In the genomic region with DNA sequence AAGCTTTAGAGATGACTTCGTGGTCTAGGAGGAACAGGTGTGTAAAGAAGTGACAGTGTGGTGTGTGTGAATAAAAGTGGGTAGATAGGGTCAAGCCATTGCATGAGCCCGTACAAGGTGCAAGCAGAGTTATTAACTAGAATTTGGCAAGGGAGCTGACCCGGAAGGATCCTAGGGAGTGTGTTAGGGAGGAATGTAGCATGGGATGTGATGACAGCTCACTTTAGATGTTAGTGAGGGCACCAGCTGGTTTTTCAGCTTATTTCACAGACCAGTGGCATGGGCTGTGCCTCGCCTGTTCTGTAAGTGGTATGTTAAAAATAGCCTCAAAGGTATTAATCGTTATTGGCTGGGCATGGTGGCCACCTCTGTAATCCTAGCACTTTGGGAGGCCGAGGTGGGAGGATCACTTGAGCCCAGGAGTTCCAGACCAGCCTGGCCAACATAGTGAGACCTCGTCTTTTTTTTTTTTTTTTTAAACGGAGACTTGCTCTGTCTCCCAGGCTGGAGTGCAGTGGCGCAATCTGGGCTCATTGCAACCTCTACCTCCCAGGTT, we compare ENCODE assay signal across 1 cellular context.
TF ChIP-seq lines count a peak whose summit lies in the region.

No MANE protein-coding gene starts in this region.

TF ChIP-seq in HCT116, 20 proteins besides CTCF, POLR2A, EP300 and RAD21:
- no peak for TF ChIP-seq ZNF274 (IDR thresholded peaks at IDR 0.05; ENCODE audit: low read depth, low read length)
- TF ChIP-seq MAX (IDR thresholded peaks at IDR 0.05): no peak
- TF ChIP-seq EZH2 (IDR thresholded peaks at IDR 0.05): no peak
- TF ChIP-seq ATF3 (IDR thresholded peaks at IDR 0.05): no peak
- TF ChIP-seq, protein P1, sequence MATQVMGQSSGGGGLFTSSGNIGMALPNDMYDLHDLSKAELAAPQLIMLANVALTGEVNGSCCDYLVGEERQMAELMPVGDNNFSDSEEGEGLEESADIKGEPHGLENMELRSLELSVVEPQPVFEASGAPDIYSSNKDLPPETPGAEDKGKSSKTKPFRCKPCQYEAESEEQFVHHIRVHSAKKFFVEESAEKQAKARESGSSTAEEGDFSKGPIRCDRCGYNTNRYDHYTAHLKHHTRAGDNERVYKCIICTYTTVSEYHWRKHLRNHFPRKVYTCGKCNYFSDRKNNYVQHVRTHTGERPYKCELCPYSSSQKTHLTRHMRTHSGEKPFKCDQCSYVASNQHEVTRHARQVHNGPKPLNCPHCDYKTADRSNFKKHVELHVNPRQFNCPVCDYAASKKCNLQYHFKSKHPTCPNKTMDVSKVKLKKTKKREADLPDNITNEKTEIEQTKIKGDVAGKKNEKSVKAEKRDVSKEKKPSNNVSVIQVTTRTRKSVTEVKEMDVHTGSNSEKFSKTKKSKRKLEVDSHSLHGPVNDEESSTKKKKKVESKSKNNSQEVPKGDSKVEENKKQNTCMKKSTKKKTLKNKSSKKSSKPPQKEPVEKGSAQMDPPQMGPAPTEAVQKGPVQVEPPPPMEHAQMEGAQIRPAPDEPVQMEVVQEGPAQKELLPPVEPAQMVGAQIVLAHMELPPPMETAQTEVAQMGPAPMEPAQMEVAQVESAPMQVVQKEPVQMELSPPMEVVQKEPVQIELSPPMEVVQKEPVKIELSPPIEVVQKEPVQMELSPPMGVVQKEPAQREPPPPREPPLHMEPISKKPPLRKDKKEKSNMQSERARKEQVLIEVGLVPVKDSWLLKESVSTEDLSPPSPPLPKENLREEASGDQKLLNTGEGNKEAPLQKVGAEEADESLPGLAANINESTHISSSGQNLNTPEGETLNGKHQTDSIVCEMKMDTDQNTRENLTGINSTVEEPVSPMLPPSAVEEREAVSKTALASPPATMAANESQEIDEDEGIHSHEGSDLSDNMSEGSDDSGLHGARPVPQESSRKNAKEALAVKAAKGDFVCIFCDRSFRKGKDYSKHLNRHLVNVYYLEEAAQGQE (IDR thresholded peaks at IDR 0.05; ENCODE audit: low read depth): no peak
- TF ChIP-seq EZH2phosphoT487 (IDR thresholded peaks at IDR 0.05; ENCODE audit: borderline replicate concordance): no peak
- TF ChIP-seq FOSL1 (IDR thresholded peaks at IDR 0.05; ENCODE audit: low read depth): no peak
- no peak for TF ChIP-seq TCF7L2 (IDR thresholded peaks at IDR 0.05; ENCODE audit: borderline replicate concordance, extremely low read depth, insufficient read depth, insufficient read length)
- no peak for TF ChIP-seq CEBPB (IDR thresholded peaks at IDR 0.05; ENCODE audit: low read depth)
- TF ChIP-seq JUND (IDR thresholded peaks at IDR 0.05): no peak
- TF ChIP-seq SIN3A (IDR thresholded peaks at IDR 0.05; ENCODE audit: low read depth): no peak
- no peak for TF ChIP-seq YY1 (IDR thresholded peaks at IDR 0.05; ENCODE audit: extremely low read depth, insufficient replicate concordance, low read depth, low read length)
- TF ChIP-seq, protein P2, sequence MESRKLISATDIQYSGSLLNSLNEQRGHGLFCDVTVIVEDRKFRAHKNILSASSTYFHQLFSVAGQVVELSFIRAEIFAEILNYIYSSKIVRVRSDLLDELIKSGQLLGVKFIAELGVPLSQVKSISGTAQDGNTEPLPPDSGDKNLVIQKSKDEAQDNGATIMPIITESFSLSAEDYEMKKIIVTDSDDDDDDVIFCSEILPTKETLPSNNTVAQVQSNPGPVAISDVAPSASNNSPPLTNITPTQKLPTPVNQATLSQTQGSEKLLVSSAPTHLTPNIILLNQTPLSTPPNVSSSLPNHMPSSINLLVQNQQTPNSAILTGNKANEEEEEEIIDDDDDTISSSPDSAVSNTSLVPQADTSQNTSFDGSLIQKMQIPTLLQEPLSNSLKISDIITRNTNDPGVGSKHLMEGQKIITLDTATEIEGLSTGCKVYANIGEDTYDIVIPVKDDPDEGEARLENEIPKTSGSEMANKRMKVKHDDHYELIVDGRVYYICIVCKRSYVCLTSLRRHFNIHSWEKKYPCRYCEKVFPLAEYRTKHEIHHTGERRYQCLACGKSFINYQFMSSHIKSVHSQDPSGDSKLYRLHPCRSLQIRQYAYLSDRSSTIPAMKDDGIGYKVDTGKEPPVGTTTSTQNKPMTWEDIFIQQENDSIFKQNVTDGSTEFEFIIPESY (IDR thresholded peaks at IDR 0.05; ENCODE audit: extremely low read depth, insufficient replicate concordance, low read length): no peak
- no peak for TF ChIP-seq SRF (IDR thresholded peaks at IDR 0.05; ENCODE audit: low read depth)
TF ChIP-seq in HCT116: peak in this region for 0.
